In genomic region chr2:9392895-9393757, GRCh38 we compare ENCODE assay signal across 10 cellular contexts. TPM values are rescaled to one million over a fixed set of nuclear protein-coding genes. Genes with fewer than 3 reads are reported as not detected.
DNase-seq lines count a peak whose midpoint lies in the region; ATAC-seq and TF ChIP-seq lines count a peak whose summit lies in the region.
"Had no signal": no experiment of that assay in that cellular context is flagged by ENCODE, and none has a peak within 500 bp of the region (broad histone marks: within the 10 kb centered on the region; RNA-seq: fewer than 3 reads in every experiment).

No MANE protein-coding gene starts in this region.

- no peaks in the 10 kb centered on the region for H3K9me2 ChIP-seq in SK-N-SH

- no peak overlapping the region for H2AFZ ChIP-seq in SK-N-SH (ENCODE audit: low read depth)

- no peak overlapping the region for H3K27ac Mint-ChIP-seq in WTC11
- peak overlapping the region; percentile 93 to 95 (median 95) for H3K27ac Mint-ChIP-seq in nephron
- H3K27ac Mint-ChIP-seq: T-helper 2 cell treated with Interferon-gamma antibody and Interleukin-4, amounts not matched to agents 5 μg/mL and 100 μg/mL, for 36 hours had no signal

- H3K4me3 ChIP-seq in fibroblast of mammary gland (ENCODE audit: control insufficient read depth, low read depth, low read length): no peak overlapping the region
- no peak overlapping the region for H3K4me3 ChIP-seq in tibial nerve
- no peak overlapping the region for H3K4me3 ChIP-seq in SK-N-SH (ENCODE audit: low read depth in 2 of 2, low read length in 1 of 2)
- H3K4me3 ChIP-seq: mucosa of descending colon had no signal

- H3K36me3 ChIP-seq in tibial nerve (peaks cover 0 to 59% (median 3%) of the 10 kb centered on the region in 3 donors), SK-N-SH (replicated peaks in 1 of 2; ENCODE audit: control insufficient read depth in 1 of 2, insufficient read depth in 2 of 2, low read length in 1 of 2) (peaks cover 65 to 69% of the 10 kb centered on the region in 2 experiments)

- WGBS in tibial nerve, 2 donors: 23 to 29% methylated on average over 22 to 25 of the region's 27 CpGs
- 90% methylated on average over 19 of the region's 27 CpGs for WGBS in SK-N-SH (ENCODE audit: low lambda C conversion rate)

- H3K4me1 Mint-ChIP-seq in WTC11: peaks cover 12% of the 10 kb centered on the region
- peaks cover 22% of the 10 kb centered on the region for H3K4me1 Mint-ChIP-seq in nephron

- TF ChIP-seq CTCF in WTC11 (IDR thresholded peaks at IDR 0.05): no peak
- no peak for TF ChIP-seq CTCF in fibroblast of mammary gland (conservative IDR thresholded peaks at IDR 0.05; ENCODE audit: control insufficient read depth, insufficient read depth, low read depth, low read length)
- TF ChIP-seq CTCF in nephron (IDR thresholded peaks at IDR 0.05; ENCODE audit: unreplicated experiment in 3 of 3): no peak
- no peak for TF ChIP-seq CTCF in tibial nerve (IDR thresholded peaks at IDR 0.05)
- TF ChIP-seq CTCF in SK-N-SH (IDR thresholded peaks at IDR 0.05): no peak

- H3K4me3 Mint-ChIP-seq in WTC11 (no peak overlapping the region), nephron (peak overlapping the region in 1 of 3 experiments; percentile 12)
- H3K4me3 Mint-ChIP-seq: T-helper 2 cell treated with Interferon-gamma antibody and Interleukin-4, amounts not matched to agents 5 μg/mL and 100 μg/mL, for 36 hours had no signal

- CTCF ChIA-PET in WTC11 (lab: Charles Lee): interaction anchor here (0.8 to 2.2 kb wide), 8 partner anchors 9 to 254 kb away, joined by 3 to 15 read pairs (median 4); no protein-coding TSS in a partner anchor
- CTCF ChIA-PET in SK-N-SH (lab: Yijun Ruan, JAX): interaction anchor here (1.0 to 1.2 kb wide), 3 partner anchors 12 to 187 kb away, joined by 3 to 4 read pairs (median 3); partner anchors contain the start of gene ASAP2

- no peak for TF ChIP-seq RAD21 in SK-N-SH (IDR thresholded peaks at IDR 0.05; ENCODE audit: low read length)

- no peaks in the 10 kb centered on the region for H3F3A ChIP-seq in SK-N-SH (replicated peaks; ENCODE audit: insufficient read depth)

- peak; percentile 43 for DNase-seq in WTC11 (ENCODE audit: low spot score)
- peak; percentile 37 for DNase-seq in fibroblast of mammary gland (ENCODE audit: low read depth)
- DNase-seq in tibial nerve (ENCODE audit: low spot score in 2 of 2): peak in 1 of 2 donors; percentile 13
- DNase-seq in RPMI8226: no peak
- no peak for DNase-seq in SK-N-SH
- DNase-seq: mucosa of descending colon; stimulated activated naive CD4-positive, alpha-beta T cell had no signal

- no peaks in the 10 kb centered on the region for H3K27me3 ChIP-seq in tibial nerve
- H3K27me3 ChIP-seq in SK-N-SH (ENCODE audit: insufficient read depth): no peaks in the 10 kb centered on the region

- H3K27ac ChIP-seq in tibial nerve (peak overlapping the region; percentile 32 to 84 (median 72)), SK-N-SH (ENCODE audit: low read depth in 2 of 2, low read length in 1 of 2) (no peak overlapping the region)

- H3K9me3 ChIP-seq in tibial nerve: no peaks in the 10 kb centered on the region
- no peaks in the 10 kb centered on the region for H3K9me3 ChIP-seq in SK-N-SH
- H3K9me3 ChIP-seq: mucosa of descending colon had no signal

- H4K20me1 ChIP-seq in SK-N-SH (ENCODE audit: insufficient read depth): no peaks in the 10 kb centered on the region

- H3K4me1 ChIP-seq in tibial nerve (peaks cover 0 to 32% (median 16%) of the 10 kb centered on the region in 4 donors), SK-N-SH (ENCODE audit: control insufficient read depth in 1 of 2, insufficient read depth in 2 of 2, low read depth in 1 of 2, low read length in 1 of 2) (no peaks in the 10 kb centered on the region; a peak in 1 of 4 replicates)

- no peak overlapping the region for H3K9ac ChIP-seq in SK-N-SH

- H3K79me2 ChIP-seq in SK-N-SH (ENCODE audit: insufficient read depth): peaks cover 2% of the 10 kb centered on the region; the same call in 1 of the 2 replicates

- POLR2A ChIA-PET in WTC11 (lab: Charles Lee): interaction anchor here (0.6 kb wide), 2 partner anchors 242 to 1521 kb away, joined by 3 to 8 read pairs; no protein-coding TSS in a partner anchor
- POLR2A ChIA-PET in SK-N-SH (lab: Yijun Ruan, JAX): no interaction called here

- no peak overlapping the region for H3K4me2 ChIP-seq in SK-N-SH

- H3K36me3 Mint-ChIP-seq in WTC11 (peaks cover 3% of the 10 kb centered on the region), nephron (ENCODE audit: low read depth) (peaks cover 48% of the 10 kb centered on the region)

- TF ChIP-seq EP300 in tibial nerve (IDR thresholded peaks at IDR 0.05) (no peak), SK-N-SH (IDR thresholded peaks at IDR 0.05; ENCODE audit: borderline replicate concordance in 1 of 2, low read depth in 1 of 2, low read length in 1 of 2) (no peak)

- H3K27me3 Mint-ChIP-seq in WTC11 (ENCODE audit: low read depth) (no peaks in the 10 kb centered on the region), nephron (ENCODE audit: low read depth) (no peaks in the 10 kb centered on the region)

- H3K9me3 Mint-ChIP-seq in WTC11 (no peaks in the 10 kb centered on the region), nephron (no peaks in the 10 kb centered on the region)
- H3K9me3 Mint-ChIP-seq: T-helper 2 cell treated with Interferon-gamma antibody and Interleukin-4, amounts not matched to agents 5 μg/mL and 100 μg/mL, for 36 hours had no signal

- ATAC-seq in WTC11 (peak; percentile 82), SK-N-SH treated with all-trans-retinoic acid at 6 μM for 48 hours (no peak)
- ATAC-seq: mucosa of descending colon had no signal

- TF ChIP-seq POLR2A in tibial nerve (IDR thresholded peaks at IDR 0.05): no peak

TF ChIP-seq in WTC11, 78 proteins besides CTCF, POLR2A, EP300 and RAD21:
- peak; percentile 71; the same call in 1 of the 2 replicates for TF ChIP-seq ZNF423 (CRISPR knock-in tag; IDR thresholded peaks at IDR 0.05)
- no peak for TF ChIP-seq NFE2L1 (CRISPR knock-in tag; IDR thresholded peaks at IDR 0.05)

TF ChIP-seq in SK-N-SH treated with all-trans-retinoic acid at 6 μM for 48 hours, 23 proteins besides CTCF, POLR2A, EP300 and RAD21 (continues in another document):
- TF ChIP-seq RARB (CRISPR knock-in tag; IDR thresholded peaks at IDR 0.05): no peak
- TF ChIP-seq ZFP3 (CRISPR knock-in tag; IDR thresholded peaks at IDR 0.05): no peak
- TF ChIP-seq CSRNP3 (CRISPR knock-in tag; IDR thresholded peaks at IDR 0.05): no peak
- no peak for TF ChIP-seq BACH2 (CRISPR knock-in tag; IDR thresholded peaks at IDR 0.05; ENCODE audit: borderline replicate concordance)

TF ChIP-seq in SK-N-SH, 30 proteins besides CTCF, POLR2A, EP300 and RAD21 (continues in another document):
- TF ChIP-seq JUND (IDR thresholded peaks at IDR 0.05): no peak
- no peak for TF ChIP-seq REST (IDR thresholded peaks at IDR 0.05; ENCODE audit: low read depth, low read length)
- TF ChIP-seq RFX5 (IDR thresholded peaks at IDR 0.05; ENCODE audit: low read length): no peak
- no peak for TF ChIP-seq IRF3 (IDR thresholded peaks at IDR 0.05; ENCODE audit: low read depth, low read length)
- TF ChIP-seq NFIC (IDR thresholded peaks at IDR 0.05; ENCODE audit: borderline replicate concordance): no peak
- TF ChIP-seq MXI1 (IDR thresholded peaks at IDR 0.05; ENCODE audit: low read depth, low read length): no peak
- TF ChIP-seq RCOR1 (IDR thresholded peaks at IDR 0.05; ENCODE audit: low read length): no peak

RNA-seq across cellular contexts. Expression of gene ITGB1BP1, which starts 30.2 kb away (rescaled TPM):
- total RNA-seq in WTC11 (2021) (32.7 to 44.0 TPM (median 33.8 TPM) in 3 replicates), tibial nerve (10 to 100 TPM; 65.9 to 97.3 (median 89.0) TPM)
- 56.6 and 62.3 TPM in 2 replicates for polyA plus RNA-seq in SK-N-SH (2012; rRNA removed)
- polyA plus RNA-seq in SK-N-SH (2012; cell fraction: cytosol; rRNA removed): 69.3 and 89.5 TPM in 2 replicates
- polyA plus RNA-seq in SK-N-SH (2012; cell fraction: nucleus; rRNA removed): 74.3 and 86.8 TPM in 2 replicates

RNA-seq across cellular contexts. Expression of gene CPSF3, which starts 30.3 kb away (rescaled TPM):
- total RNA-seq in WTC11 (2021) (83.7 to 88.4 TPM (median 84.2 TPM) in 3 replicates), tibial nerve (10 to 100 TPM; 18.6 to 43.9 (median 25.0) TPM)
- 31.4 and 34.2 TPM in 2 replicates for polyA plus RNA-seq in SK-N-SH (2012; rRNA removed)
- 37.5 and 55.5 TPM in 2 replicates for polyA plus RNA-seq in SK-N-SH (2012; cell fraction: cytosol; rRNA removed)
- polyA plus RNA-seq in SK-N-SH (2012; cell fraction: nucleus; rRNA removed): 54.0 and 69.3 TPM in 2 replicates

Comparison
In these comparisons a context has a peak if more than half of its experiments do, and no peak if none do; other contexts are left out.
1. DNase-seq: peak in WTC11 (single experiment) and fibroblast of mammary gland (single experiment); none in RPMI8226 (single experiment) and SK-N-SH (single experiment).
2. H3K27ac ChIP-seq: peak in tibial nerve (4 of 4); none in SK-N-SH (0 of 2).